ENCODE assay signal across 1 cellular context in genomic region chr6:46997646-46998045, GRCh38.
A peak's percentile ranks its signal among the peaks of the same experiment; 100 is the strongest.
TF ChIP-seq lines count a peak whose summit lies in the region.

No MANE protein-coding gene starts in this region.

TF ChIP-seq in HepG2, 621 proteins besides CTCF, POLR2A, EP300 and RAD21:
- TF ChIP-seq GMEB1 (CRISPR knock-in tag; IDR thresholded peaks at IDR 0.05; ENCODE audit: borderline replicate concordance): no peak
- no peak for TF ChIP-seq ZSCAN5A (CRISPR knock-in tag; IDR thresholded peaks at IDR 0.05; ENCODE audit: borderline replicate concordance)
- no peak for TF ChIP-seq TRAFD1 (CRISPR knock-in tag; IDR thresholded peaks at IDR 0.05; ENCODE audit: borderline replicate concordance)
- no peak for TF ChIP-seq ZUFSP (CRISPR knock-in tag; IDR thresholded peaks at IDR 0.05; ENCODE audit: borderline replicate concordance)
- no peak for TF ChIP-seq DNMT3B (CRISPR knock-in tag; conservative IDR thresholded peaks at IDR 0.05)
- no peak for TF ChIP-seq KDM1A (CRISPR knock-in tag; IDR thresholded peaks at IDR 0.05)
- TF ChIP-seq POGZ (CRISPR knock-in tag; IDR thresholded peaks at IDR 0.05): no peak
- TF ChIP-seq ELF3 (CRISPR knock-in tag; IDR thresholded peaks at IDR 0.05): no peak
- 0 out of 2 replicates have a peak, but pooled peaks have one; percentile 8 for TF ChIP-seq HMG20A (CRISPR knock-in tag; IDR thresholded peaks at IDR 0.05; ENCODE audit: borderline replicate concordance)
TF ChIP-seq in HepG2: peak in this region for 1.
